In the genomic region with DNA sequence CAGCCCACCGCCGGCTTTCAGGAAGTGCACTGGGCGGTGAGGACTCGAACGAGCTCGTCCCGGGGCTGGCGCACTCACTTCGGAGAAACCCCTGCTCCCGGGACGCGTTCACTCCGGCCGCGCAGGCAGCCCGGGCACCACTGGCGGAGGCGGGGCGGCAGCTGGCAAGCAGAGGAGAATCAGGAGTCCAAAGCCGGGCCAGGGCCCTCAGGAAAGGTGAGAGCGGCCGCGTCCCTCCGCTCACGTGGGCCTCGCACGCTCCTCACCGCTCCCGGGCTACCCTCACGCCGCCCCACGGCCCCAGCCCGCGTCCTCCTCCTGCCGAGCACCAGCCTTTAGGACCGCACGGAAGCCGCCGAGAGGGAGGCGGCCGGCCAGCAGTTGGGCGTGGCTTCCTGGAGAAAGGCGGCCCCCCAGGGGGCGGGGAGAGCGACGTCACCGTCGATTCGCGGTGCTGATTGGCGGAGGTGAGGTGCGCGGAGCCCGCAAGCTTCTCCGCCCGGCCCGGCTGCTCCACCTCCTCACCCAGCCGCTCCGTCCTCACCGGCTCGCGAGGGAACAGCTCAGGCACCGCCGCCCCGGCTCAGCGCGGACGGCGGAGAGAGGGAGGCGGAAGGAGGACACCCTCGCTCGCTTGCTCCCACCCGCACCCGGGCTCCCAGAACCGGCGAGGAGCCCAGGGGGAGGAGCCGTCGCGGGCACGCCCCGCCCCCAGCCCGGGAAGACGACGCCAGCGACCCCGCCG, we compare ENCODE assay signal across 8 cellular contexts. TPM values are rescaled to one million over a fixed set of nuclear protein-coding genes. Genes with fewer than 3 reads are reported as not detected.
A peak's percentile ranks its signal among the peaks of the same experiment; 100 is the strongest.
DNase-seq lines count a peak whose midpoint lies in the region; ATAC-seq, FAIRE-seq and TF ChIP-seq lines count a peak whose summit lies in the region.

Gene ZCCHC2 (plus strand): TSS at position 516 of the 745 bp plus-strand sequence. CDS start 400 bp downstream, outside the sequence.

- H3K36me3 ChIP-seq in KOPT-K1 (ENCODE audit: insufficient read depth, low read length) (no peaks in the 10 kb centered on the region), esophagus muscularis mucosa (no peaks in the 10 kb centered on the region)

- TF ChIP-seq POLR2A in esophagus muscularis mucosa (IDR thresholded peaks at IDR 0.05; ENCODE audit: low read depth) = peak; percentile 73

- no peaks in the 10 kb centered on the region for H3K27me3 ChIP-seq in esophagus muscularis mucosa

- intact Hi-C loops in esophagus muscularis mucosa (cut with DNase I) = loop anchor here (5.0 to 10.0 kb wide), 3 partner anchors 95 to 1452 kb away; partner anchors contain the start of genes PHLPP1 and SERPINB8

- peak within 1 kb of the TSS; percentile 67 for H3K27ac ChIP-seq in KOPT-K1 (ENCODE audit: low read depth, low read length, poor library complexity, severe bottlenecking)
- H3K27ac ChIP-seq in esophagus muscularis mucosa (replicated peaks in 1 of 4) = peak within 1 kb of the TSS; percentile 95 to 99 (median 98)

- WGBS in esophagus muscularis mucosa = 0% methylated on average over 13 of the region's 87 CpGs

- peak; percentile 62 for ATAC-seq in GM21786 (IDR thresholded peaks at IDR 0.05; ENCODE audit: unreplicated experiment)
- ATAC-seq in activated T-cell treated with anti-CD3 and anti-CD28 coated beads, Interleukin-2, amount 50 U/mL, for 72 hours (replicated peaks in 1 of 2) = peak; percentile 82 to 83

- no peak for TF ChIP-seq EP300 in esophagus muscularis mucosa (IDR thresholded peaks at IDR 0.05)

- peak; percentile 81 for DNase-seq in DMS79 (lab: John Stamatoyannopoulos, UW)
- peak; percentile 92 for DNase-seq in RCC 7860 (ENCODE audit: low spot score)
- peak; percentile 98 to 100 for DNase-seq in activated T-cell treated with anti-CD3 and anti-CD28 coated beads, Interleukin-2, amount 50 U/mL, for 72 hours
- peak; percentile 99 for DNase-seq in esophagus muscularis mucosa (ENCODE audit: extremely low spot score)
- DNase-seq in myocyte (ENCODE audit: low read depth) = peak; percentile 98
- DNase-seq in stimulated activated CD8-positive, alpha-beta memory T cell treated with anti-CD3 and anti-CD28 coated beads, Interleukin-7, amount 100 ng/mL, for 48 hours (ENCODE audit: extremely low read depth in 1 of 2, low read depth in 1 of 2) = peak; percentile 94 to 99

- H3K4me1 Mint-ChIP-seq in activated T-cell treated with anti-CD3 and anti-CD28 coated beads, Interleukin-2, amount 50 U/mL, for 72 hours (ENCODE audit: low read depth) = peaks cover 24% of the 10 kb centered on the region

- H3K36me3 Mint-ChIP-seq in activated T-cell treated with anti-CD3 and anti-CD28 coated beads, Interleukin-2, amount 50 U/mL, for 72 hours (ENCODE audit: insufficient read depth in 2 of 2) = peaks cover 10 to 11% of the 10 kb centered on the region in 2 donors

- H3K27ac Mint-ChIP-seq in activated T-cell treated with anti-CD3 and anti-CD28 coated beads, Interleukin-2, amount 50 U/mL, for 72 hours = peak within 1 kb of the TSS; percentile 82

- FAIRE-seq in RCC 7860 (lab: Jason Lieb, UNC) = peak; percentile 50

- H3K4me3 ChIP-seq in esophagus muscularis mucosa = peak within 1 kb of the TSS; percentile 91 to 96 (median 94)

- H3K9me3 ChIP-seq in KOPT-K1 (ENCODE audit: insufficient read depth, low read length, poor library complexity, severe bottlenecking) (no peaks in the 10 kb centered on the region), esophagus muscularis mucosa (no peaks in the 10 kb centered on the region)

- H3K9me3 Mint-ChIP-seq in activated T-cell treated with anti-CD3 and anti-CD28 coated beads, Interleukin-2, amount 50 U/mL, for 72 hours = no peaks in the 10 kb centered on the region

- H3K27me3 Mint-ChIP-seq in activated T-cell treated with anti-CD3 and anti-CD28 coated beads, Interleukin-2, amount 50 U/mL, for 72 hours (ENCODE audit: low read depth) = no peaks in the 10 kb centered on the region

- H3K4me3 Mint-ChIP-seq in activated T-cell treated with anti-CD3 and anti-CD28 coated beads, Interleukin-2, amount 50 U/mL, for 72 hours = peak within 1 kb of the TSS; percentile 99 to 100

- TF ChIP-seq CTCF in esophagus muscularis mucosa (IDR thresholded peaks at IDR 0.05) = no peak

- peaks cover 22 to 39% (median 30%) of the 10 kb centered on the region in 4 donors for H3K4me1 ChIP-seq in esophagus muscularis mucosa

RNA-seq across cellular contexts. Expression of gene ZCCHC2, which starts in this region (rescaled TPM):
- total RNA-seq in activated T-cell treated with anti-CD3 and anti-CD28 coated beads, Interleukin-2, amount 50 U/mL, for 72 hours = 10 to 100 TPM; 38.7 to 42.6 TPM
- 10 to 100 TPM; 18.9 to 26.1 (median 23.8) TPM for total RNA-seq in esophagus muscularis mucosa
- total RNA-seq in myocyte = 3.6 and 4.5 TPM in 2 replicates
- 2.7 TPM for polyA plus RNA-seq in myocyte (2012)

Comparison
In these comparisons a context has a peak if more than half of its experiments do, and no peak if none do; other contexts are left out.
1. Peak in every context shown above with its lines: DNase-seq, ATAC-seq, H3K4me3 ChIP-seq and H3K27ac ChIP-seq.